8 cellular contexts compared by ENCODE assay signal in the genomic region with DNA sequence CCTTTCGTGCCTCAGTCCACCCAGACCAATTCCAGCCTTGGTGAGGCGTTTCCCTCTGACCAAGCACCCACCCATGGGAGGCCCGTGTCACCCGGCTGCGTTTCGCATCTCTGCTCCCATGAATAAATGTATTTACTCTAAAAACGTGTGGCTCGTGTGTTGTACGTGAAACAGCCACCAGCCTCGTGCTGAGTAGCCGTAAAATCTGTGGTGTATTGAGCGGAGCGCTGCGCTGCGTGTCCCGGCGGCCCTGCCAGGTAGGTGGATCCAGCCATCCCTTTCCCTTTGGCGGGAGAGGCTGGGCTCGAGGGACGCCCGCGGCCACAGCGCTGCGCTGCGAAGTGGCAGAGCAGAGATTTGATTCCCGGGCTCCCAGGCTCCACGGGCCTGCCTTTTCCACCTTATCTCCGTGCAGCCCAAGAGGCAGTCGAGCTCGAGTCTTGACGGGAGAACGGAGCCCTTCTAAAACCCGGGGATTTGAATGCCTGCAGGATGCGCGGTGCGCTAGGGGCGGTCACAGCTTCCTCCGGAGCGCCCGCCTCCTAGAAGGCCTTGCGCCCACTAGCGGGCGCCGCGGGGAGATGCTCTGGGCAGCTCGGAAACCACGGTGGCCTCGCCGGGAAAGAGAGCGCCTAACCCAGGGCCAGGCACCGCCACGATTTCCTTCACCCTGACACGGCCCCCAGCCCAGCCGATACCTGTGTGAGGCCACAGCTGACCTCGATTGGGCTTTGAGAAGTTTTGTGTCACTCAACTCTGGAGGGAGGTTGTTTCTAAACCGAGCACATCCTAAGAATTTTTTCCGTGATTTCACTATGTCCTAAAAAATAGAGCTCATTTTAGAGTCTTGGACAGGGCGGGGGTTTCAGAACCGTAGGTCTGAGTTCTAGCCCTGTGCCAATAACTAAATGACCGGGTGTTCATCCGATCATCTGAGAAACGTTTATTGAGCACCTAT. TPM values are rescaled to one million over a fixed set of nuclear protein-coding genes. Genes with fewer than 3 reads are reported as not detected.
A peak's percentile ranks its signal among the peaks of the same experiment; 100 is the strongest.
DNase-seq lines count a peak whose midpoint lies in the region; ATAC-seq and TF ChIP-seq lines count a peak whose summit lies in the region.

No MANE protein-coding gene starts in this region.

- H3K27me3 ChIP-seq in BLaER1, result no peaks in the 10 kb centered on the region
- H3K27me3 ChIP-seq in endocrine pancreas (ENCODE audit: control insufficient read depth, insufficient read depth, low read length), result no peaks in the 10 kb centered on the region

- peaks cover 10% of the 10 kb centered on the region for H3K4me1 Mint-ChIP-seq in mesothelial cell of epicardium

- H3K27ac ChIP-seq in BLaER1, result 0 out of 2 replicates have a peak overlapping the region, but pooled peaks have one; percentile 51

- H3K4me3 Mint-ChIP-seq in mesothelial cell of epicardium, result peak overlapping the region; percentile 78

- DNase-seq in NCI-H82 treated with DMSO at 0.1 percent for 48 hours (lab: John Stamatoyannopoulos, UW; ENCODE audit: unreplicated experiment) (peak; percentile 54), mesothelial cell of epicardium (ENCODE audit: low spot score in 2 of 2, unreplicated experiment in 2 of 2) (peak; percentile 62 to 84)
- DNase-seq in activated CD8-positive, alpha-beta memory T cell treated with anti-CD3 and anti-CD28 coated beads for 4 hours (ENCODE audit: low read depth in 2 of 2), result peak; percentile 55 to 67
- DNase-seq in stimulated activated CD8-positive, alpha-beta memory T cell treated with anti-CD3 and anti-CD28 coated beads, Interleukin-15, amount 100 ng/mL, for 4 hours (ENCODE audit: low read depth in 2 of 2), result peak; percentile 59 to 65

- H3K27me3 Mint-ChIP-seq in mesothelial cell of epicardium (ENCODE audit: low read depth), result peaks cover 21% of the 10 kb centered on the region

- peaks cover 10% of the 10 kb centered on the region for H4K20me1 ChIP-seq in BLaER1

- peak; percentile 58 for ATAC-seq in HG03460 (IDR thresholded peaks at IDR 0.05; ENCODE audit: unreplicated experiment)

- H3K4me1 ChIP-seq in BLaER1 (peaks cover 29% of the 10 kb centered on the region), endocrine pancreas (ENCODE audit: control insufficient read depth, insufficient read depth, low read length) (peaks cover under 1% of the 10 kb centered on the region)

- no peaks in the 10 kb centered on the region for H3K36me3 ChIP-seq in BLaER1
- no peaks in the 10 kb centered on the region for H3K36me3 ChIP-seq in endocrine pancreas (ENCODE audit: control insufficient read depth, insufficient read depth, low read length)

- H3K9ac ChIP-seq in BLaER1 (peak overlapping the region; percentile 67), endocrine pancreas (ENCODE audit: control insufficient read depth, insufficient read depth, low read length) (peak overlapping the region; percentile 23)

- H3K27ac Mint-ChIP-seq in mesothelial cell of epicardium, result peak overlapping the region; percentile 4

- H3K9me3 ChIP-seq in BLaER1 (no peaks in the 10 kb centered on the region), endocrine pancreas (ENCODE audit: control insufficient read depth, low read length) (no peaks in the 10 kb centered on the region)

- H3K4me3 ChIP-seq in BLaER1 (peak overlapping the region; percentile 73), endocrine pancreas (ENCODE audit: control insufficient read depth, insufficient read depth, low read length) (no peak overlapping the region)

- H3K4me2 ChIP-seq in BLaER1, result peak overlapping the region; percentile 91

- H3K36me3 Mint-ChIP-seq in mesothelial cell of epicardium, result no peaks in the 10 kb centered on the region

- no peaks in the 10 kb centered on the region for H3K9me3 Mint-ChIP-seq in mesothelial cell of epicardium

- TF ChIP-seq POLR2A in GM19099 (IDR thresholded peaks at IDR 0.05; ENCODE audit: extremely low read depth, insufficient read length, low read depth), result peak; percentile 17

- TF ChIP-seq CTCF in mesothelial cell of epicardium (IDR thresholded peaks at IDR 0.05; ENCODE audit: unreplicated experiment), result peak; percentile 76

RNA-seq across cellular contexts. Expression of a gene that starts 3.9 kb away (rescaled TPM):
- total RNA-seq in mesothelial cell of epicardium, result 78.9 to 83.6 TPM (median 83.3 TPM) in 3 replicates

RNA-seq across cellular contexts. Expression of a gene that starts 15.4 kb away (rescaled TPM):
- 0.76 to 0.78 TPM (median 0.77 TPM) in 3 replicates for total RNA-seq in mesothelial cell of epicardium

RNA-seq across cellular contexts. Expression of a gene that starts 56.9 kb away (rescaled TPM):
- total RNA-seq in mesothelial cell of epicardium, result not detected in 3 replicates
